ENCODE assay signal across 1 cellular context in the genomic region with DNA sequence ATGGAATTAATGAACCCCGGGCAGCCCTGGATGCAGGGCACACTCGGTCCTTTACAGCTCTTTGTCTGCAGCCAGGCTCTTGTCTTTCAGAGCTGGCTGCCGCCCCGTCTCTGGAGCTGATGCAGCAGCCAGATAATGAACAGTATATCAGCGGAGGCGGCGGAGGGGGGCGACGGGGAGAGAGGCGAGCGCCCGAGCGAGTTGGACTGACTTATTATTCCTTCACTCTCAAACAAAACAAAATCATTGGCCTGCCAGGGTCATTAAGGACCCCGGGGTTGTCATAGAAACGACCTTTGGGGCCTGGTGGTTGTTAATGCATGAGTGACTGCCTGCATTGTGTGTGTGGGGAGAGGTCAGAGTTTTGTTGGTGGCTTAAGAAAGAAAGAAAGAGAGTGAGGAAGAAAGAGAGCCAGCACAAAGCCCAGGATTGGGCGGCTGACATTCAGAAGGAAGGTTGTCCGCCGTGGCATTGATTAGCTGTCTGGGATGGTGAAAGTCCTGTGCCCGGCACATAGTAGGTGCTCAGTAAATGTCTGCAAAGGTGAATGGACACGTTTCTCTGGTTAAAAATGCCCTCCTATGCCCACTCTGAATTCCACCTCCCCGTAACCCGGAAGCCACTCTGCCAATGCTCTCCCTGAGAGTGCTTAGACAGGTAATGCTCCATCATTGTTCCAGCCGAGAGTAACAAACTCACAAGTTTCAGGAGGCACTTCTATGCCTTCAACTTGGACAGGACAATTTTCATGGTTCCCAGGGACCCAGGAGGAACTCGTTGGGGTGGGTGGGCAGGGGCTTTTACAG.
TF ChIP-seq lines count a peak whose summit lies in the region.

No MANE protein-coding gene starts in this region.

TF ChIP-seq in K562, 482 proteins besides CTCF, POLR2A, EP300 and RAD21 (continued from another document):
- TF ChIP-seq, protein P1, sequence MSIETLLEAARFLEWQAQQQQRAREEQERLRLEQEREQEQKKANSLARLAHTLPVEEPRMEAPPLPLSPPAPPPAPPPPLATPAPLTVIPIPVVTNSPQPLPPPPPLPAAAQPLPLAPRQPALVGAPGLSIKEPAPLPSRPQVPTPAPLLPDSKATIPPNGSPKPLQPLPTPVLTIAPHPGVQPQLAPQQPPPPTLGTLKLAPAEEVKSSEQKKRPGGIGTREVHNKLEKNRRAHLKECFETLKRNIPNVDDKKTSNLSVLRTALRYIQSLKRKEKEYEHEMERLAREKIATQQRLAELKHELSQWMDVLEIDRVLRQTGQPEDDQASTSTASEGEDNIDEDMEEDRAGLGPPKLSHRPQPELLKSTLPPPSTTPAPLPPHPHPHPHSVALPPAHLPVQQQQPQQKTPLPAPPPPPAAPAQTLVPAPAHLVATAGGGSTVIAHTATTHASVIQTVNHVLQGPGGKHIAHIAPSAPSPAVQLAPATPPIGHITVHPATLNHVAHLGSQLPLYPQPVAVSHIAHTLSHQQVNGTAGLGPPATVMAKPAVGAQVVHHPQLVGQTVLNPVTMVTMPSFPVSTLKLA (conservative IDR thresholded peaks at IDR 0.05), result no peak
- TF ChIP-seq ZNF785 (CRISPR knock-in tag; IDR thresholded peaks at IDR 0.05) (no peak), ZNF431 (CRISPR knock-in tag; IDR thresholded peaks at IDR 0.05) (no peak), ZKSCAN3 (CRISPR knock-in tag; IDR thresholded peaks at IDR 0.05) (no peak)
- TF ChIP-seq, protein P2, sequence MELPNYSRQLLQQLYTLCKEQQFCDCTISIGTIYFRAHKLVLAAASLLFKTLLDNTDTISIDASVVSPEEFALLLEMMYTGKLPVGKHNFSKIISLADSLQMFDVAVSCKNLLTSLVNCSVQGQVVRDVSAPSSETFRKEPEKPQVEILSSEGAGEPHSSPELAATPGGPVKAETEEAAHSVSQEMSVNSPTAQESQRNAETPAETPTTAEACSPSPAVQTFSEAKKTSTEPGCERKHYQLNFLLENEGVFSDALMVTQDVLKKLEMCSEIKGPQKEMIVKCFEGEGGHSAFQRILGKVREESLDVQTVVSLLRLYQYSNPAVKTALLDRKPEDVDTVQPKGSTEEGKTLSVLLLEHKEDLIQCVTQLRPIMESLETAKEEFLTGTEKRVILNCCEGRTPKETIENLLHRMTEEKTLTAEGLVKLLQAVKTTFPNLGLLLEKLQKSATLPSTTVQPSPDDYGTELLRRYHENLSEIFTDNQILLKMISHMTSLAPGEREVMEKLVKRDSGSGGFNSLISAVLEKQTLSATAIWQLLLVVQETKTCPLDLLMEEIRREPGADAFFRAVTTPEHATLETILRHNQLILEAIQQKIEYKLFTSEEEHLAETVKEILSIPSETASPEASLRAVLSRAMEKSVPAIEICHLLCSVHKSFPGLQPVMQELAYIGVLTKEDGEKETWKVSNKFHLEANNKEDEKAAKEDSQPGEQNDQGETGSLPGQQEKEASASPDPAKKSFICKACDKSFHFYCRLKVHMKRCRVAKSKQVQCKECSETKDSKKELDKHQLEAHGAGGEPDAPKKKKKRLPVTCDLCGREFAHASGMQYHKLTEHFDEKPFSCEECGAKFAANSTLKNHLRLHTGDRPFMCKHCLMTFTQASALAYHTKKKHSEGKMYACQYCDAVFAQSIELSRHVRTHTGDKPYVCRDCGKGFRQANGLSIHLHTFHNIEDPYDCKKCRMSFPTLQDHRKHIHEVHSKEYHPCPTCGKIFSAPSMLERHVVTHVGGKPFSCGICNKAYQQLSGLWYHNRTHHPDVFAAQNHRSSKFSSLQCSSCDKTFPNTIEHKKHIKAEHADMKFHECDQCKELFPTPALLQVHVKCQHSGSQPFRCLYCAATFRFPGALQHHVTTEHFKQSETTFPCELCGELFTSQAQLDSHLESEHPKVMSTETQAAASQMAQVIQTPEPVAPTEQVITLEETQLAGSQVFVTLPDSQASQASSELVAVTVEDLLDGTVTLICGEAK (IDR thresholded peaks at IDR 0.05), result no peak
- TF ChIP-seq, protein P2 (CRISPR knock-in tag; IDR thresholded peaks at IDR 0.05), result no peak
- TF ChIP-seq, protein P3, sequence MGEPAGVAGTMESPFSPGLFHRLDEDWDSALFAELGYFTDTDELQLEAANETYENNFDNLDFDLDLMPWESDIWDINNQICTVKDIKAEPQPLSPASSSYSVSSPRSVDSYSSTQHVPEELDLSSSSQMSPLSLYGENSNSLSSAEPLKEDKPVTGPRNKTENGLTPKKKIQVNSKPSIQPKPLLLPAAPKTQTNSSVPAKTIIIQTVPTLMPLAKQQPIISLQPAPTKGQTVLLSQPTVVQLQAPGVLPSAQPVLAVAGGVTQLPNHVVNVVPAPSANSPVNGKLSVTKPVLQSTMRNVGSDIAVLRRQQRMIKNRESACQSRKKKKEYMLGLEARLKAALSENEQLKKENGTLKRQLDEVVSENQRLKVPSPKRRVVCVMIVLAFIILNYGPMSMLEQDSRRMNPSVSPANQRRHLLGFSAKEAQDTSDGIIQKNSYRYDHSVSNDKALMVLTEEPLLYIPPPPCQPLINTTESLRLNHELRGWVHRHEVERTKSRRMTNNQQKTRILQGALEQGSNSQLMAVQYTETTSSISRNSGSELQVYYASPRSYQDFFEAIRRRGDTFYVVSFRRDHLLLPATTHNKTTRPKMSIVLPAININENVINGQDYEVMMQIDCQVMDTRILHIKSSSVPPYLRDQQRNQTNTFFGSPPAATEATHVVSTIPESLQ (CRISPR knock-in tag; IDR thresholded peaks at IDR 0.05), result no peak
